ENCODE assay signal across 35 cellular contexts in the genomic region with DNA sequence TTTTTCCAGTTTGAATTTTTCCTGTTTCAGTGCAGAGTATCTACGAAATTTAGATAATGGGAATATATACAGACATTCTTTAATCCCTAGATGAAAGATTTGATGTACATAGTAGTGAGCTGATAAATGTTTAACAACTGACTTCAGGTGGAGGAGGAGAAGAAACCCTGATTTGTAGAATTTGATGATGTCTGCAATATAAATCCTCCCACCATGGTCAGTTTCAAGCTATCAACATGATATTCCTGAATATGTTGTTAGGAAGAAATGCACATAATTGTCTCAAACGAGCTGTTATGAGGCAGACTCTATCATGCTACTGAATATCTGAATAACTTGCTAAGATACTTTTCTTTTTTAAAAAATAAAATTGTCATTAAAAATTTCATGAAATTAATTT.
"Had no signal": no experiment of that assay in that cellular context is flagged by ENCODE, and none has a peak within 500 bp of the region (broad histone marks: within the 10 kb centered on the region; RNA-seq: fewer than 3 reads in every experiment).

No MANE protein-coding gene starts in this region.

- DNase-seq: Karpas-422, Kasumi-1, MM.1S, MV-4-11, NCI-H1048, NCI-H1092, NCI-H1092 treated with DMSO at 0.1 percent for 48 hours, NCI-H1105, NCI-H1105 treated with DMSO at 0.1 percent for 48 hours, NCI-H1417, NCI-H1417 treated with DMSO at 0.1 percent for 48 hours, NCI-H1436, NCI-H1436 treated with DMSO at 0.1 percent for 48 hours, NCI-H146, NCI-H1694, NCI-H1694 treated with DMSO at 0.1 percent for 48 hours, NCI-H187, NCI-H187 treated with DMSO at 0.1 percent for 48 hours, NCI-H1930, NCI-H2029, NCI-H2029 treated with DMSO at 0.1 percent for 48 hours, NCI-H2081, NCI-H2081 treated with DMSO at 0.1 percent for 48 hours, NCI-H2107, NCI-H2171, NCI-H2171 treated with DMSO at 0.1 percent for 48 hours, NCI-H2227 treated with DMSO at 0.1 percent for 48 hours, NCI-H226, NCI-H345, NCI-H446, NCI-H446 treated with DMSO at 0.1 percent for 48 hours, NCI-H510A, NCI-H510A treated with DMSO at 0.1 percent for 48 hours, NCI-H524, NCI-H524 treated with DMSO at 0.1 percent for 48 hours had no signal
